In genomic region chr9:137515338-137515724, GRCh38 we compare ENCODE assay signal across 3 cellular contexts.
TF ChIP-seq lines count a peak whose summit lies in the region.

No MANE protein-coding gene starts in this region.

TF ChIP-seq in A549, 52 proteins besides CTCF, POLR2A, EP300 and RAD21:
- TF ChIP-seq RARB (CRISPR knock-in tag; IDR thresholded peaks at IDR 0.05): no peak
- no peak for TF ChIP-seq MYC (IDR thresholded peaks at IDR 0.05; ENCODE audit: borderline replicate concordance, low read length)
- no peak for TF ChIP-seq CHD2 (IDR thresholded peaks at IDR 0.05; ENCODE audit: low read length, partially characterized antibody)
- TF ChIP-seq JUNB (IDR thresholded peaks at IDR 0.05): no peak
- TF ChIP-seq POLR2AphosphoS2 (conservative IDR thresholded peaks at IDR 0.05; ENCODE audit: low read length): no peak
- TF ChIP-seq CBX2 (IDR thresholded peaks at IDR 0.05; ENCODE audit: borderline replicate concordance, low read depth): no peak
- no peak for TF ChIP-seq KDM1A (IDR thresholded peaks at IDR 0.05; ENCODE audit: low read depth)

TF ChIP-seq in GM23338, 12 proteins besides CTCF, POLR2A, EP300 and RAD21:
- TF ChIP-seq ZNF114 (CRISPR knock-in tag; IDR thresholded peaks at IDR 0.05): no peak
- no peak for TF ChIP-seq NANOG (IDR thresholded peaks at IDR 0.05; ENCODE audit: borderline replicate concordance)
- no peak for TF ChIP-seq EZH2 (IDR thresholded peaks at IDR 0.05; ENCODE audit: low read depth, unreplicated experiment)
- no peak for TF ChIP-seq POLR2AphosphoS5 (IDR thresholded peaks at IDR 0.05; ENCODE audit: low read depth)
- TF ChIP-seq REST (IDR thresholded peaks at IDR 0.05; ENCODE audit: unreplicated experiment): no peak
- no peak for TF ChIP-seq ZNF331 (CRISPR knock-in tag; IDR thresholded peaks at IDR 0.05; ENCODE audit: low read depth)
TF ChIP-seq in GM23338: peak in this region for 0.

TF ChIP-seq in K562, 482 proteins besides CTCF, POLR2A, EP300 and RAD21:
- peak; percentile 97 for TF ChIP-seq PCBP1 (IDR thresholded peaks at IDR 0.05; ENCODE audit: low read depth, low read length, poor library complexity, severe bottlenecking)
- TF ChIP-seq TBL1XR1 (IDR thresholded peaks at IDR 0.05; ENCODE audit: low read length in 2 of 2): no peak
- 0 out of 2 replicates have a peak, but pooled peaks have one; percentile 32 for TF ChIP-seq ZBTB33 (CRISPR knock-in tag; IDR thresholded peaks at IDR 0.05)
